2 cellular contexts compared by ENCODE assay signal in genomic region chr13:36101907-36102306, GRCh38. TPM values are rescaled to one million over a fixed set of nuclear protein-coding genes. Genes with fewer than 3 reads are reported as not detected.
"Had no signal": no experiment of that assay in that cellular context is flagged by ENCODE, and none has a peak within 500 bp of the region (broad histone marks: within the 10 kb centered on the region; RNA-seq: fewer than 3 reads in every experiment).

No MANE protein-coding gene starts in this region.

RNA-seq across cellular contexts. Expression of gene DCLK1, which starts 29.3 kb away (rescaled TPM):
- polyA plus RNA-seq: foreskin keratinocyte, immature natural killer cell had no signal
